15 cellular contexts compared by ENCODE assay signal in genomic region chr3:170801597-170801996, GRCh38.
"Had no signal": no experiment of that assay in that cellular context is flagged by ENCODE, and none has a peak within 500 bp of the region (broad histone marks: within the 10 kb centered on the region; RNA-seq: fewer than 3 reads in every experiment).

No MANE protein-coding gene starts in this region.

- H3K36me3 ChIP-seq: stomach, thoracic aorta had no signal

- ATAC-seq: activated CD8-positive, alpha-beta T cell treated with anti-CD3 and anti-CD28 coated beads for 36 hours; activated naive CD8-positive, alpha-beta T cell treated with anti-CD3 and anti-CD28 coated beads, Interleukin-2, amount 50 U/mL, for 24 hours had no signal

- H3K9me3 ChIP-seq: stomach, thoracic aorta had no signal

- H3K27ac Mint-ChIP-seq: activated CD8-positive, alpha-beta T cell treated with anti-CD3 and anti-CD28 coated beads for 36 hours; activated naive CD8-positive, alpha-beta T cell treated with anti-CD3 and anti-CD28 coated beads, Interleukin-2, amount 50 U/mL, for 24 hours; activated T-helper 1 cell treated with anti-CD3 and anti-CD28 coated beads, Interleukin-12 subunit alpha, Interleukin-12 subunit beta, Interleukin-2, Interleukin-4 antibody, amounts not matched to agents 30 ng/mL and 10 ng/mL and 1 ng/mL, durations not matched to agents 14 hours and 24 hours and 36 hours; progenitor cell of endocrine pancreas; T-helper 1 cell treated with Interleukin-12 subunit alpha and Interleukin-12 subunit beta and Interleukin-4 antibody, amounts not matched to agents 30 μg/mL and 1 μg/mL, for 36 hours had no signal

- DNase-seq: activated CD4-positive, alpha-beta T cell treated with anti-CD3 and anti-CD28 coated beads for 4 hours; activated CD8-positive, alpha-beta T cell treated with anti-CD3 and anti-CD28 coated beads for 36 hours; activated naive CD4-positive, alpha-beta T cell; activated naive CD8-positive, alpha-beta T cell treated with anti-CD3 and anti-CD28 coated beads, Interleukin-2, amount 50 U/mL, for 24 hours; caudate nucleus; cortex of kidney; effector memory CD4-positive, alpha-beta T cell; stimulated activated CD4-positive, alpha-beta T cell treated with anti-CD3 and anti-CD28 coated beads, Interleukin-4, amount 100 ng/mL, for 4 hours; stomach had no signal

- H3K4me3 Mint-ChIP-seq: activated CD8-positive, alpha-beta T cell treated with anti-CD3 and anti-CD28 coated beads for 36 hours; activated naive CD8-positive, alpha-beta T cell treated with anti-CD3 and anti-CD28 coated beads, Interleukin-2, amount 50 U/mL, for 24 hours; activated T-helper 1 cell treated with anti-CD3 and anti-CD28 coated beads, Interleukin-12 subunit alpha, Interleukin-12 subunit beta, Interleukin-2, Interleukin-4 antibody, amounts not matched to agents 30 ng/mL and 10 ng/mL and 1 ng/mL, durations not matched to agents 14 hours and 24 hours and 36 hours; T-helper 1 cell treated with Interleukin-12 subunit alpha and Interleukin-12 subunit beta and Interleukin-4 antibody, amounts not matched to agents 30 μg/mL and 1 μg/mL, for 36 hours had no signal

- H3K27me3 Mint-ChIP-seq: progenitor cell of endocrine pancreas had no signal

- H3K27ac ChIP-seq: epithelial cell of prostate, stomach, thoracic aorta had no signal

- H3K4me3 ChIP-seq: hepatocyte, stomach, thoracic aorta had no signal

- H3K4me1 ChIP-seq: stomach had no signal

- H3K27me3 ChIP-seq: hepatocyte, stomach had no signal

- H3K4me1 Mint-ChIP-seq: activated naive CD8-positive, alpha-beta T cell treated with anti-CD3 and anti-CD28 coated beads, Interleukin-2, amount 50 U/mL, for 24 hours had no signal

- H3K4me2 ChIP-seq: hepatocyte had no signal

- H2AFZ ChIP-seq: hepatocyte had no signal

- H3K9me3 Mint-ChIP-seq: activated CD8-positive, alpha-beta T cell treated with anti-CD3 and anti-CD28 coated beads for 36 hours; activated T-helper 1 cell treated with anti-CD3 and anti-CD28 coated beads, Interleukin-12 subunit alpha, Interleukin-12 subunit beta, Interleukin-2, Interleukin-4 antibody, amounts not matched to agents 30 ng/mL and 10 ng/mL and 1 ng/mL, durations not matched to agents 14 hours and 24 hours and 36 hours; T-helper 1 cell treated with Interleukin-12 subunit alpha and Interleukin-12 subunit beta and Interleukin-4 antibody, amounts not matched to agents 30 μg/mL and 1 μg/mL, for 36 hours had no signal
